ENCODE assay signal across 12 cellular contexts in genomic region chr16:914453-914852, GRCh38. TPM values are rescaled to one million over a fixed set of nuclear protein-coding genes. Genes with fewer than 3 reads are reported as not detected.
DNase-seq lines count a peak whose midpoint lies in the region; ATAC-seq lines count a peak whose summit lies in the region.
"Had no signal": no experiment of that assay in that cellular context is flagged by ENCODE, and none has a peak within 500 bp of the region (broad histone marks: within the 10 kb centered on the region; RNA-seq: fewer than 3 reads in every experiment).

No MANE protein-coding gene starts in this region.

- intact Hi-C loops in right cardiac atrium (cut with DNase I) = no loop called here
- intact Hi-C loops in Right ventricle myocardium inferior (cut with DNase I) = no loop called here
- intact Hi-C loops in aorta (cut with DNase I) = no loop called here

- no peaks in the 10 kb centered on the region for H3K9me3 Mint-ChIP-seq in activated T-helper 17 cell treated with anti-CD3 and anti-CD28 coated beads, Interleukin-2, amount 50 U/mL, for 72 hours

- H3K27me3 ChIP-seq in right cardiac atrium (ENCODE audit: control insufficient read depth, insufficient read depth) (no peaks in the 10 kb centered on the region), aorta (ENCODE audit: control insufficient read depth in 1 of 2, insufficient read depth in 2 of 2, low read length in 1 of 2) (no peaks in the 10 kb centered on the region)

- no peaks in the 10 kb centered on the region for H3K4me1 ChIP-seq in right cardiac atrium (ENCODE audit: control insufficient read depth, insufficient read depth, low read length)
- H3K4me1 ChIP-seq in aorta (ENCODE audit: control insufficient read depth in 1 of 2, insufficient read depth in 2 of 2, low read length in 2 of 2) = no peaks in the 10 kb centered on the region

- H3K4me3 ChIP-seq in right cardiac atrium (ENCODE audit: low read length) (no peak overlapping the region), aorta (ENCODE audit: low read length in 2 of 2) (no peak overlapping the region)
- H3K4me3 ChIP-seq: BLaER1 treated with 17β-estradiol and CSF1 and Interleukin-3, amounts not matched to agents 10 nM and 100 nM had no signal

- no peaks in the 10 kb centered on the region for H3K4me1 Mint-ChIP-seq in activated T-helper 17 cell treated with anti-CD3 and anti-CD28 coated beads, Interleukin-2, amount 50 U/mL, for 72 hours

- H3K27me3 Mint-ChIP-seq in activated T-helper 17 cell treated with anti-CD3 and anti-CD28 coated beads, Interleukin-2, amount 50 U/mL, for 72 hours = no peaks in the 10 kb centered on the region

- DNase-seq in right cardiac atrium = no peak
- no peak for DNase-seq in Right ventricle myocardium inferior (ENCODE audit: missing footprints)
- peak; percentile 39 for DNase-seq in kidney tubule cell (ENCODE audit: low spot score)
- no peak for DNase-seq in aorta
- no peak for DNase-seq in inferior parietal cortex (ENCODE audit: extremely low spot score)
- DNase-seq: activated CD4-positive, alpha-beta T cell treated with anti-CD3 and anti-CD28 coated beads, Interleukin-2, amount 50 U/mL, for 48 hours; NCI-H1105; stimulated activated CD4-positive, alpha-beta T cell treated with anti-CD3 and anti-CD28 coated beads, Interleukin-2, amount 100 ng/mL, for 24 hours had no signal

- H3K27ac Mint-ChIP-seq in activated T-helper 17 cell treated with anti-CD3 and anti-CD28 coated beads, Interleukin-2, amount 50 U/mL, for 72 hours = peak overlapping the region; percentile 75

- 82% methylated on average over 4 of the region's 4 CpGs for WGBS in right cardiac atrium
- WGBS in aorta, 2 donors = 83 to 95% methylated on average over 4 of the region's 4 CpGs

- ATAC-seq in right cardiac atrium (peak; percentile 41 to 60), Right ventricle myocardium inferior (no peak), aorta (ENCODE audit: low FRiP score) (peak; percentile 63), GM21717 (IDR thresholded peaks at IDR 0.05; ENCODE audit: unreplicated experiment) (no peak), HG03354 (IDR thresholded peaks at IDR 0.05; ENCODE audit: poor library complexity, severe bottlenecking, unreplicated experiment) (no peak)
- ATAC-seq in activated T-helper 17 cell treated with anti-CD3 and anti-CD28 coated beads, Interleukin-2, amount 50 U/mL, for 72 hours (replicated peaks) = peak; percentile 99

- H3K9me3 ChIP-seq in right cardiac atrium (ENCODE audit: control insufficient read depth, low read length) = no peaks in the 10 kb centered on the region
- no peaks in the 10 kb centered on the region for H3K9me3 ChIP-seq in aorta (ENCODE audit: control insufficient read depth, low read length)
- H3K9me3 ChIP-seq: BLaER1 treated with 17β-estradiol and CSF1 and Interleukin-3, amounts not matched to agents 10 nM and 100 nM had no signal

- H3K4me3 Mint-ChIP-seq in activated T-helper 17 cell treated with anti-CD3 and anti-CD28 coated beads, Interleukin-2, amount 50 U/mL, for 72 hours = no peak overlapping the region

- H3K27ac ChIP-seq in right cardiac atrium (ENCODE audit: low read length) (no peak overlapping the region), aorta (ENCODE audit: low read depth in 1 of 2, low read length in 2 of 2) (no peak overlapping the region)
- H3K27ac ChIP-seq: BLaER1 treated with 17β-estradiol and CSF1 and Interleukin-3, amounts not matched to agents 10 nM and 100 nM had no signal

- H3K36me3 ChIP-seq in aorta (ENCODE audit: control insufficient read depth in 1 of 2, insufficient read depth in 2 of 2, low read length in 1 of 2) = no peaks in the 10 kb centered on the region

- H3K36me3 Mint-ChIP-seq in activated T-helper 17 cell treated with anti-CD3 and anti-CD28 coated beads, Interleukin-2, amount 50 U/mL, for 72 hours (ENCODE audit: low read depth) = peaks cover 6% of the 10 kb centered on the region

RNA-seq across cellular contexts. Expression of gene LMF1, which starts 56.3 kb away (rescaled TPM):
- 10 to 100 TPM; 10.6 to 13.3 (median 11.2) TPM for total RNA-seq in right cardiac atrium
- polyA plus RNA-seq in right cardiac atrium = 7.8 TPM
- total RNA-seq in Right ventricle myocardium inferior = 8.1 TPM
- total RNA-seq in activated T-helper 17 cell treated with anti-CD3 and anti-CD28 coated beads, Interleukin-2, amount 50 U/mL, for 72 hours = 10 to 100 TPM; 12.3 to 17.8 TPM
- 10 to 100 TPM; 18.2 to 38.4 TPM for total RNA-seq in aorta
- 10 to 100 TPM in 1 of 2 donors, 1 to 10 TPM in 1; 8.8 to 75.0 TPM for polyA plus RNA-seq in aorta

Comparison
In these comparisons a context has a peak if more than half of its experiments do, and no peak if none do; other contexts are left out.
1. ATAC-seq: peak in right cardiac atrium (2 of 2), activated T-helper 17 cell treated with anti-CD3 and anti-CD28 coated beads, Interleukin-2, amount 50 U/mL, for 72 hours (single experiment) and aorta (single experiment); none in Right ventricle myocardium inferior (single experiment), GM21717 (single experiment) and HG03354 (single experiment).